11 cellular contexts compared by ENCODE assay signal in the genomic region with DNA sequence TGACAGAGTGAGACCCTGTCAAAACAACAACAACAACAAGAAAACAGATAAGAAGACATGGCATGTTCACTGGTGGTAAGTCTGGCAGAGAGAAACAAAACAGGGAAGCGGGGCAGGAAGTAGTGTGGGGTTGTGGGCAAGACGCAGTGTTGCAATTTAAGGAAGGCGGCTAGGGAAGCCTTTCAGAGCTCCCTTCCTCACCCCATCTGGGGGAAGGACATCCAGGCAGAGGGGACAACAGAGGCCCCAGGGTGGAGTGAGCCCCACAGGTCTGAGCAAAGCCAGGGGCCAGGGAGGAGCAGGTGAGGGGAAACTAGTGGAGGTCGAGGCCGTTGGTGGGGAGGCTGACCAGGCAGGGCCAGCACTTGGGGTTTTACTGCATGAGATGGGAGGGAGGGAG. TPM values are rescaled to one million over a fixed set of nuclear protein-coding genes. Genes with fewer than 3 reads are reported as not detected.
A peak's percentile ranks its signal among the peaks of the same experiment; 100 is the strongest.
DNase-seq lines count a peak whose midpoint lies in the region; ATAC-seq and TF ChIP-seq lines count a peak whose summit lies in the region.
"Had no signal": no experiment of that assay in that cellular context is flagged by ENCODE, and none has a peak within 500 bp of the region (broad histone marks: within the 10 kb centered on the region; RNA-seq: fewer than 3 reads in every experiment).

No MANE protein-coding gene starts in this region.

- POLR2A ChIA-PET in WTC11 (lab: Charles Lee), result no interaction called here

- no peaks in the 10 kb centered on the region for H3K9me3 Mint-ChIP-seq in WTC11
- peaks cover 1% of the 10 kb centered on the region for H3K9me3 Mint-ChIP-seq in memory B cell
- H3K9me3 Mint-ChIP-seq: central memory CD8-positive, alpha-beta T cell had no signal

- no peaks in the 10 kb centered on the region; the same call in 1 of the 2 replicates for H3K27me3 Mint-ChIP-seq in WTC11 (ENCODE audit: low read depth)
- H3K27me3 Mint-ChIP-seq in memory B cell, result no peaks in the 10 kb centered on the region
- H3K27me3 Mint-ChIP-seq: central memory CD8-positive, alpha-beta T cell had no signal

- no peaks in the 10 kb centered on the region for H4K20me1 ChIP-seq in BLaER1 treated with 17β-estradiol and CSF1 and Interleukin-3, amounts not matched to agents 10 nM and 100 nM

- no peaks in the 10 kb centered on the region for H3K27me3 ChIP-seq in BLaER1 treated with 17β-estradiol and CSF1 and Interleukin-3, amounts not matched to agents 10 nM and 100 nM
- no peaks in the 10 kb centered on the region for H3K27me3 ChIP-seq in H7 (ENCODE audit: control insufficient read depth, insufficient read depth, low read length)

- no peak for ATAC-seq in WTC11
- no peak for ATAC-seq in memory B cell (ENCODE audit: low read depth)
- no peak for ATAC-seq in HG02610 (IDR thresholded peaks at IDR 0.05; ENCODE audit: unreplicated experiment)
- no peak for ATAC-seq in HG02970 (IDR thresholded peaks at IDR 0.05; ENCODE audit: low FRiP score, unreplicated experiment)
- ATAC-seq in GM19023 (IDR thresholded peaks at IDR 0.05; ENCODE audit: unreplicated experiment), result no peak

- H3K4me1 Mint-ChIP-seq in WTC11 (no peaks in the 10 kb centered on the region), memory B cell (peaks cover 31% of the 10 kb centered on the region)
- H3K4me1 Mint-ChIP-seq: central memory CD8-positive, alpha-beta T cell had no signal

- peaks cover 34 to 95% (median 79%) of the 10 kb centered on the region in 11 experiments for H3K36me3 ChIP-seq in BLaER1 treated with 17β-estradiol and CSF1 and Interleukin-3, amounts not matched to agents 10 nM and 100 nM
- peaks cover 11% of the 10 kb centered on the region for H3K36me3 ChIP-seq in H7 (replicated peaks; ENCODE audit: control insufficient read depth, insufficient read depth, low read length)

- H3K9ac ChIP-seq in BLaER1 treated with 17β-estradiol and CSF1 and Interleukin-3, amounts not matched to agents 10 nM and 100 nM, result peak overlapping the region in 10 of 11 experiments; percentile 51 to 87 (median 78); a peak in 19 of 22 replicates

- H3K9me3 ChIP-seq in BLaER1 treated with 17β-estradiol and CSF1 and Interleukin-3, amounts not matched to agents 10 nM and 100 nM (replicated peaks in 1 of 11), result peaks cover 0 to 16% (median 5%) of the 10 kb centered on the region in 11 experiments; a peak in 9 of 22 replicates

- DNase-seq in H7, result peak; percentile 19
- no peak for DNase-seq in WTC11 (ENCODE audit: low spot score)
- no peak for DNase-seq in memory B cell (ENCODE audit: low spot score in 2 of 2)
- DNase-seq in stimulated activated CD4-positive, alpha-beta T cell treated with anti-CD3 and anti-CD28 coated beads, Interleukin-2, amount 100 ng/mL, for 24 hours, result no peak
- DNase-seq: activated naive CD4-positive, alpha-beta T cell treated with anti-CD3 and anti-CD28 coated beads, Interleukin-2, amount 50 U/mL, for 16 hours; COR-L47 had no signal

- peak overlapping the region; percentile 77 to 100 (median 92) for H3K4me2 ChIP-seq in BLaER1 treated with 17β-estradiol and CSF1 and Interleukin-3, amounts not matched to agents 10 nM and 100 nM

- H3K4me3 ChIP-seq in BLaER1 treated with 17β-estradiol and CSF1 and Interleukin-3, amounts not matched to agents 10 nM and 100 nM, result peak overlapping the region in 5 of 10 experiments; percentile 3 to 46 (median 27); a peak in 3 of 20 replicates
- H3K4me3 ChIP-seq in H7 (ENCODE audit: insufficient read depth, low read depth, low read length), result no peak overlapping the region

- H3K36me3 Mint-ChIP-seq in WTC11 (peaks cover 28% of the 10 kb centered on the region), memory B cell (peaks cover 29% of the 10 kb centered on the region)

- 0 out of 2 replicates have a peak overlapping the region, but pooled peaks have one; percentile 7 for H3K27ac Mint-ChIP-seq in WTC11
- peak overlapping the region; percentile 56 for H3K27ac Mint-ChIP-seq in memory B cell

- no peak for TF ChIP-seq CTCF in WTC11 (IDR thresholded peaks at IDR 0.05)

- H3K4me3 Mint-ChIP-seq in WTC11 (no peak overlapping the region), memory B cell (no peak overlapping the region)
- H3K4me3 Mint-ChIP-seq: central memory CD8-positive, alpha-beta T cell had no signal

- peaks cover 91 to 100% (median 97%) of the 10 kb centered on the region in 10 experiments for H3K4me1 ChIP-seq in BLaER1 treated with 17β-estradiol and CSF1 and Interleukin-3, amounts not matched to agents 10 nM and 100 nM

- H3K27ac ChIP-seq in BLaER1 treated with 17β-estradiol and CSF1 and Interleukin-3, amounts not matched to agents 10 nM and 100 nM, result peak overlapping the region; percentile 53 to 99 (median 97); a peak in 21 of 22 replicates

- CTCF ChIA-PET in WTC11 (lab: Charles Lee), result interaction anchor here (1.5 to 3.1 kb wide), 3 partner anchors 20 to 179 kb away, joined by 3 to 11 read pairs (median 5); no protein-coding TSS in a partner anchor

TF ChIP-seq in WTC11, 78 proteins besides CTCF, POLR2A, EP300 and RAD21:
- TF ChIP-seq GABPB1 (CRISPR knock-in tag; IDR thresholded peaks at IDR 0.05) (no peak), RELA (CRISPR knock-in tag; IDR thresholded peaks at IDR 0.05; ENCODE audit: borderline replicate concordance) (no peak), JAZF1 (CRISPR knock-in tag; IDR thresholded peaks at IDR 0.05) (no peak), ZNF396 (CRISPR knock-in tag; IDR thresholded peaks at IDR 0.05; ENCODE audit: borderline replicate concordance) (no peak)
- TF ChIP-seq, protein P1, sequence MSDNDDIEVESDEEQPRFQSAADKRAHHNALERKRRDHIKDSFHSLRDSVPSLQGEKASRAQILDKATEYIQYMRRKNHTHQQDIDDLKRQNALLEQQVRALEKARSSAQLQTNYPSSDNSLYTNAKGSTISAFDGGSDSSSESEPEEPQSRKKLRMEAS (CRISPR knock-in tag; IDR thresholded peaks at IDR 0.05), result no peak

RNA-seq across cellular contexts. Expression of a gene that starts 16.8 kb away (rescaled TPM):
- 0.87 TPM in 1 of 2 replicates, not detected in the other for total RNA-seq in H7 (2014; rRNA removed; shearing (Covaris generic))
- 0.33 to 0.76 TPM (median 0.41 TPM) in 3 replicates for total RNA-seq in WTC11 (2021)

RNA-seq across cellular contexts. Expression of a gene that starts 27.6 kb away (rescaled TPM):
- 109 and 126 TPM in 2 replicates for total RNA-seq in H7 (2014; rRNA removed; shearing (Covaris generic))
- 74.1 to 80.7 TPM (median 79.4 TPM) in 3 replicates for total RNA-seq in WTC11 (2021)

RNA-seq across cellular contexts. Expression of a gene that starts 52.5 kb away (rescaled TPM):
- 316 and 343 TPM in 2 replicates for total RNA-seq in H7 (2014; rRNA removed; shearing (Covaris generic))
- total RNA-seq in WTC11 (2021), result 355 to 373 TPM (median 371 TPM) in 3 replicates
